Comparison of ENCODE assay signal across 17 cellular contexts in the genomic region with DNA sequence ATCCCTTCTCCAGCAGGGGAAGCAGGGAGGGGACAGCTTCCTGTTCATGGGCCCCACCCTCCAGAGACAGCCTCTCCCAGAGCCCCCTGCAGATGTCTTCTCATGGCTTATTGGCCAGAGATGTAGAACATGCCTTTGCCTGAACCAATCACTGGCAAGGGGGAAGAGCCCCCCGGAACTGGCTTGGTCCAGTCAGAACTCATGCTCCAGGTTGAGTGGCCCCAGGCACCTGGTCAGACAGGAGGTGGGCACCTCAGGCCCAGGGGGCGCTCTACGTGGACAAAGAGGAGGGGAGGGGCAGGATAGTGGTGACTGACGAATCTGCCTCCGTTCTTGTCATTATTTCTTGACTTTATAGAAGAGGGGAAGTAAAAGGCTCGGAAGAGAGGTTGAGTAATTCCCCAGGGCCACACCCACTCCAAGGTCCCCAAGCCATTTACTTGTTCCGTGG. TPM values are rescaled to one million over a fixed set of nuclear protein-coding genes. Genes with fewer than 3 reads are reported as not detected.
DNase-seq lines count a peak whose midpoint lies in the region; TF ChIP-seq lines count a peak whose summit lies in the region.
"Had no signal": no experiment of that assay in that cellular context is flagged by ENCODE, and none has a peak within 500 bp of the region (broad histone marks: within the 10 kb centered on the region; RNA-seq: fewer than 3 reads in every experiment).

No MANE protein-coding gene starts in this region.

- no peak overlapping the region for H3K23ac ChIP-seq in neuronal stem cell (ENCODE audit: low read depth, low read length, poor library complexity)

- H2BK5ac ChIP-seq in neuronal stem cell (ENCODE audit: low read length): no peak overlapping the region

- DNase-seq in NOMO-1 treated with dmso at 0.1 percent for 144 hours (lab: John Stamatoyannopoulos, UW; ENCODE audit: unreplicated experiment) (peak; percentile 81), caudate nucleus (lab: John Stamatoyannopoulos, UW) (peak in 1 of 61 donors; percentile 11), neuronal stem cell (ENCODE audit: low spot score) (no peak), osteoblast (ENCODE audit: insufficient read length, low spot score, missing footprints) (no peak), prostate gland (ENCODE audit: low spot score) (no peak), NCI-H187 treated with DMSO at 0.1 percent for 48 hours (lab: John Stamatoyannopoulos, UW) (no peak), DMS53 treated with DMSO at 0.1 percent for 48 hours (lab: John Stamatoyannopoulos, UW; ENCODE audit: unreplicated experiment) (no peak)
- DNase-seq: activated CD4-positive, alpha-beta memory T cell treated with anti-CD3 and anti-CD28 coated beads, Interleukin-2, amount 10 ng/mL, durations not matched to agents 7 days and 5 days; BE2C; body of pancreas; effector CD4-positive, alpha-beta T cell; HCEC 1CT; MG63; NCI-H2227 treated with DMSO at 0.1 percent for 48 hours; stimulated activated CD8-positive, alpha-beta memory T cell treated with anti-CD3 and anti-CD28 coated beads, Interleukin-4, amount 100 ng/mL, for 48 hours; uterus had no signal

- peak overlapping the region; percentile 97 for H3K27ac ChIP-seq in caudate nucleus (ENCODE audit: low read depth, low read length)
- H3K27ac ChIP-seq in neuronal stem cell (replicated peaks; ENCODE audit: low read length): no peak overlapping the region
- no peak overlapping the region for H3K27ac ChIP-seq in osteoblast (ENCODE audit: low read depth, low read length)
- no peak overlapping the region for H3K27ac ChIP-seq in prostate gland
- H3K27ac ChIP-seq: body of pancreas, uterus had no signal

- H2BK15ac ChIP-seq in neuronal stem cell (ENCODE audit: low read length): peak overlapping the region; percentile 35

- H3K27me3 ChIP-seq in neuronal stem cell (ENCODE audit: control insufficient read depth in 3 of 3, insufficient read depth in 3 of 3, low read depth in 1 of 3, low read length in 3 of 3) (peaks cover 0 to 14% (median 12%) of the 10 kb centered on the region in 3 experiments), osteoblast (ENCODE audit: insufficient read depth, low read length) (peaks cover 7% of the 10 kb centered on the region), prostate gland (replicated peaks; ENCODE audit: insufficient read depth) (no peaks in the 10 kb centered on the region)
- H3K27me3 ChIP-seq: BE2C, body of pancreas, MG63, uterus had no signal

- H3K9me3 ChIP-seq in neuronal stem cell (replicated peaks in 1 of 2; ENCODE audit: control insufficient read depth in 2 of 2, insufficient read depth in 1 of 2, low read depth in 1 of 2, low read length in 2 of 2) (no peaks in the 10 kb centered on the region), osteoblast (ENCODE audit: low read depth, low read length) (no peaks in the 10 kb centered on the region), prostate gland (no peaks in the 10 kb centered on the region)
- H3K9me3 ChIP-seq: BE2C, body of pancreas, MG63, uterus had no signal

- no peak overlapping the region for H3K4ac ChIP-seq in neuronal stem cell (ENCODE audit: low read length)

- H2AFZ ChIP-seq in neuronal stem cell (ENCODE audit: low read length) (no peak overlapping the region), osteoblast (ENCODE audit: low read length) (no peak overlapping the region)

- H3K4me2 ChIP-seq in neuronal stem cell (ENCODE audit: insufficient read depth, low read length, poor library complexity, severe bottlenecking): no peak overlapping the region
- H3K4me2 ChIP-seq in osteoblast (ENCODE audit: insufficient read depth, low read length): no peak overlapping the region

- no peaks in the 10 kb centered on the region for H3K36me3 ChIP-seq in neuronal stem cell (replicated peaks in 1 of 2; ENCODE audit: control insufficient read depth in 2 of 2, insufficient read depth in 2 of 2, low read length in 2 of 2)
- no peaks in the 10 kb centered on the region for H3K36me3 ChIP-seq in osteoblast (ENCODE audit: insufficient read depth, low read length)
- H3K36me3 ChIP-seq in prostate gland: no peaks in the 10 kb centered on the region
- H3K36me3 ChIP-seq: BE2C, MG63, uterus had no signal

- H4K91ac ChIP-seq in neuronal stem cell (ENCODE audit: low read depth, low read length, poor library complexity): no peak overlapping the region

- H3K9ac ChIP-seq in neuronal stem cell (ENCODE audit: low read depth, low read length, poor library complexity): no peak overlapping the region

- intact Hi-C loops in prostate gland (cut with DNase I): no loop called here

- no peak overlapping the region for H2BK120ac ChIP-seq in neuronal stem cell (ENCODE audit: low read depth, low read length)

- no peak overlapping the region for H4K8ac ChIP-seq in neuronal stem cell (ENCODE audit: low read depth, low read length)

- WGBS in neuronal stem cell (ENCODE audit: extremely low coverage in 2 of 2, insufficient read length in 2 of 2, insufficient replicate concordance in 1 of 2), 2 donors: no CpG with 5 or more reads among the region's 7 CpGs
- WGBS in prostate gland: 70% methylated on average over 7 of the region's 7 CpGs

- peak overlapping the region; percentile 21 for H3K18ac ChIP-seq in neuronal stem cell (ENCODE audit: low read length)

- no peak for TF ChIP-seq POLR2A in prostate gland (IDR thresholded peaks at IDR 0.05)

- H3K79me2 ChIP-seq in osteoblast (ENCODE audit: insufficient read depth, low read length): no peaks in the 10 kb centered on the region

- no peaks in the 10 kb centered on the region for H4K20me1 ChIP-seq in osteoblast (ENCODE audit: insufficient read depth, low read length)

- H3K4me3 ChIP-seq in neuronal stem cell (ENCODE audit: low read length in 2 of 2) (no peak overlapping the region), osteoblast (ENCODE audit: insufficient read depth, low read length) (no peak overlapping the region), prostate gland (no peak overlapping the region)
- H3K4me3 ChIP-seq: body of pancreas, MG63, uterus had no signal

- TF ChIP-seq CTCF in GM12872 (IDR thresholded peaks at IDR 0.05; ENCODE audit: insufficient read depth, low read depth, low read length) (0 out of 3 replicates have a peak, but pooled peaks have one; percentile 5), osteoblast (IDR thresholded peaks at IDR 0.05; ENCODE audit: extremely low read depth, low read depth, low read length) (no peak), prostate gland (IDR thresholded peaks at IDR 0.05) (no peak)

- H2AK5ac ChIP-seq in neuronal stem cell (ENCODE audit: low read depth, low read length): no peak overlapping the region

- H3K79me1 ChIP-seq in neuronal stem cell (ENCODE audit: low read depth, low read length): no peaks in the 10 kb centered on the region

- H3K14ac ChIP-seq in neuronal stem cell (ENCODE audit: low read length): no peak overlapping the region

- no peak overlapping the region for H2BK12ac ChIP-seq in neuronal stem cell (ENCODE audit: low read length)

- peaks cover 23 to 36% of the 10 kb centered on the region in 2 donors for H3K4me1 ChIP-seq in neuronal stem cell (ENCODE audit: control insufficient read depth in 2 of 2, insufficient read depth in 1 of 2, low read depth in 1 of 2, low read length in 2 of 2)
- H3K4me1 ChIP-seq in osteoblast (ENCODE audit: insufficient read depth, low read length): peaks cover 6% of the 10 kb centered on the region
- no peaks in the 10 kb centered on the region for H3K4me1 ChIP-seq in prostate gland (replicated peaks)
- H3K4me1 ChIP-seq: BE2C, body of pancreas, uterus had no signal

RNA-seq across cellular contexts. Expression of a gene that starts 23.6 kb away (rescaled TPM):
- polyA plus RNA-seq in neuronal stem cell (2013, experiment 1 of 2): 10.1 TPM
- polyA plus RNA-seq in neuronal stem cell (2013, experiment 2 of 2): 10.1 TPM
- 0.29 and 0.72 TPM in 2 replicates for total RNA-seq in osteoblast
- total RNA-seq in prostate gland: 10 to 100 TPM; 22.5 to 30.8 TPM

Comparison
In these comparisons a context has a peak if more than half of its experiments do, and no peak if none do; other contexts are left out.
1. RNA of a gene that starts 23.6 kb away (total RNA-seq): 22.5 to 30.8 TPM in prostate gland; 0.29 to 0.72 TPM in osteoblast; every median in the first group is over 10 times any median in the second.